ENCODE assay signal across 13 cellular contexts in the genomic region with DNA sequence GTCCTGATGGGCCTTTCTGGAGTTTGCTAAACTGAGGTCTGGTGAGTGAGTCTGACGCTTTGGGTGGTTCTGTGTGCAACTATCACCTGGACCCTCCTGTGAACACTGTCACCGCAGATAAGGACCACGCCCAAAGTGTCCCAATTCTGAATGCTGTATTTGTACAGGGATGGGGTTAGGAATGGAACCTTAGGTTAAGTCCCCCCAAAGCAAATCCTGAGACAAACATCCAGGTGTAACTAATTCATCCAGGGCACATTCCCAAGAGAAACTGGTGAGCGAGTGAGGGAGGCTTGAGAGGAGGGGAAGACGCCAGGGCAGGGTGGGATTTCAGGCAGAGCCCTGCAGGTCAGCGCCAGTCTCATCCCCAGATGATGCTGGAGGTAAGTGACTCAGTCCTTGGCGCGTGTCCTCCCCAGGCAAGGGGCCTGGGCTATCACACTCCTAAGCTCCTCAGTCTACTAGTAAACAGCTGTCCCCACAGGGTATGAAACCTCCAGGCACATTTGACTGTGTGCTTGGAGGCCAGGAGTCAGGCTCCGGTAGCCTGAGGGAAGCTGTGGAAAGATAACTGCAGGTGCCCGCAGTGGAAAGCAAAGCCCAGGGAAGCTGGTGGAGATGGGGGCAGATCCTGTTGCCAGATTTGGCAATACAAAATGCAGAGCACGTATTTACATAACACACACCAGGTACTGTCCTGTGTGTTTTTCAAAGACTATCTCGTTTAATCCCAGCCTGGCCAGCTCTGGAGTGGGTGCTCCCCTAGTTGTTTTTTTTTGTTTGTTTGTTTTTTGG.
"Had no signal": no experiment of that assay in that cellular context is flagged by ENCODE, and none has a peak within 500 bp of the region (broad histone marks: within the 10 kb centered on the region; RNA-seq: fewer than 3 reads in every experiment).

No MANE protein-coding gene starts in this region.

- H2AFZ ChIP-seq: hepatocyte had no signal

- H3K79me2 ChIP-seq: hepatocyte had no signal

- H3K36me3 ChIP-seq: lower lobe of right lung, transverse colon had no signal

- H3K4me2 ChIP-seq: hepatocyte had no signal

- H3K9me3 ChIP-seq: lower lobe of right lung, transverse colon had no signal

- FAIRE-seq: endothelial cell of umbilical vein had no signal

- ATAC-seq: left cardiac atrium, lower lobe of right lung had no signal

- H3K27ac ChIP-seq: hepatocyte, lower lobe of right lung, transverse colon had no signal

- H3K27me3 ChIP-seq: hepatocyte, transverse colon had no signal

- H3K4me3 ChIP-seq: hepatocyte, lower lobe of right lung, transverse colon had no signal

- DNase-seq: activated CD4-positive, alpha-beta T cell treated with anti-CD3 and anti-CD28 coated beads, Interleukin-2, amount 50 U/mL, for 4 hours; activated gamma-delta T cell; activated T-cell treated with anti-CD3 and anti-CD28 coated beads, Interleukin-2, amount 50 U/mL, for 72 hours; effector CD8-positive, alpha-beta T cell; left cardiac atrium; lower lobe of right lung; midbrain; stimulated activated CD4-positive, alpha-beta T cell treated with anti-CD3 and anti-CD28 coated beads, Interleukin-12 subunit alpha, Interleukin-12 subunit beta, amount 100 ng/mL, for 4 hours; stimulated activated CD4-positive, alpha-beta T cell treated with anti-CD3 and anti-CD28 coated beads, Interleukin-2, amount 100 ng/mL, for 24 hours; stimulated activated naive CD4-positive, alpha-beta T cell treated with Interleukin-2 at 50 U/mL for 16 hours; transverse colon had no signal
